Comparison of ENCODE assay signal across 39 cellular contexts in genomic region chrX:46250151-46250550, GRCh38.
"Had no signal": no experiment of that assay in that cellular context is flagged by ENCODE, and none has a peak within 500 bp of the region (broad histone marks: within the 10 kb centered on the region; RNA-seq: fewer than 3 reads in every experiment).

No MANE protein-coding gene starts in this region.

- FAIRE-seq: bronchial epithelial cell had no signal

- ATAC-seq: activated naive CD4-positive, alpha-beta T cell treated with anti-CD3 and anti-CD28 coated beads, Interleukin-2, amount 50 U/mL, for 72 hours; activated naive CD8-positive, alpha-beta T cell treated with anti-CD3 and anti-CD28 coated beads, Interleukin-2, amount 50 U/mL, for 24 hours; activated T-cell treated with anti-CD3 and anti-CD28 coated beads, Interleukin-2, amount 50 U/mL, for 4 hours; activated T-cell treated with anti-CD3 and anti-CD28 coated beads, Interleukin-2, amount 50 U/mL, for 72 hours; activated T-helper 17 cell treated with anti-CD3 and anti-CD28 coated beads, Interleukin-2, amount 50 U/mL, for 72 hours; body of pancreas had no signal

- H3K9me3 Mint-ChIP-seq: activated naive CD4-positive, alpha-beta T cell treated with anti-CD3 and anti-CD28 coated beads for 36 hours; activated naive CD4-positive, alpha-beta T cell treated with anti-CD3 and anti-CD28 coated beads, Interleukin-2, amount 10 ng/mL, durations not matched to agents 7 days and 5 days; activated naive CD4-positive, alpha-beta T cell treated with anti-CD3 and anti-CD28 coated beads, Interleukin-2, amount 50 U/mL, for 24 hours; activated naive CD8-positive, alpha-beta T cell treated with anti-CD3 and anti-CD28 coated beads for 36 hours; activated T-cell treated with anti-CD3 and anti-CD28 coated beads, Interleukin-2, amount 50 U/mL, for 24 hours; activated T-cell treated with anti-CD3 and anti-CD28 coated beads, Interleukin-2, amount 50 U/mL, for 4 hours; activated T-cell treated with anti-CD3 and anti-CD28 coated beads, Interleukin-2, amount 50 U/mL, for 72 hours; activated T-helper 1 cell treated with anti-CD3 and anti-CD28 coated beads, Interleukin-12 subunit alpha, Interleukin-12 subunit beta, Interleukin-2, Interleukin-4 antibody, amounts not matched to agents 30 ng/mL and 10 ng/mL and 1 ng/mL, durations not matched to agents 14 hours and 24 hours and 36 hours; activated T-helper 17 cell treated with anti-CD3 and anti-CD28 coated beads, Interleukin-2, amount 50 U/mL, for 72 hours; activated T-helper 2 cell treated with anti-CD3 and anti-CD28 coated beads, Interferon-gamma antibody, Interleukin-2, Interleukin-4, amounts not matched to agents 10 μg/mL and 5 μg/mL and 100 μg/mL, durations not matched to agents 14 hours and 24 hours and 36 hours; central memory CD8-positive, alpha-beta T cell had no signal

- H3K36me3 Mint-ChIP-seq: activated naive CD4-positive, alpha-beta T cell treated with anti-CD3 and anti-CD28 coated beads, Interleukin-2, amount 10 ng/mL, durations not matched to agents 7 days and 5 days; activated naive CD4-positive, alpha-beta T cell treated with anti-CD3 and anti-CD28 coated beads, Interleukin-2, amount 50 U/mL, for 24 hours; activated naive CD4-positive, alpha-beta T cell treated with anti-CD3 and anti-CD28 coated beads, Interleukin-2, amount 50 U/mL, for 72 hours; activated naive CD8-positive, alpha-beta T cell; activated naive CD8-positive, alpha-beta T cell treated with anti-CD3 and anti-CD28 coated beads for 36 hours; activated naive CD8-positive, alpha-beta T cell treated with anti-CD3 and anti-CD28 coated beads, Interleukin-2, amount 10 ng/mL, durations not matched to agents 7 days and 5 days; brain had no signal

- H3K4me1 ChIP-seq: adrenal gland, ascending aorta, body of pancreas, breast epithelium had no signal

- H3K36me3 ChIP-seq: adrenal gland, ascending aorta, brain microvascular endothelial cell, breast epithelium, cardiac muscle cell had no signal

- H3K4me1 Mint-ChIP-seq: activated naive CD4-positive, alpha-beta T cell treated with anti-CD3 and anti-CD28 coated beads, Interleukin-2, amount 10 ng/mL, durations not matched to agents 7 days and 5 days; activated naive CD4-positive, alpha-beta T cell treated with anti-CD3 and anti-CD28 coated beads, Interleukin-2, amount 50 U/mL, for 24 hours; activated naive CD8-positive, alpha-beta T cell treated with anti-CD3 and anti-CD28 coated beads for 36 hours; activated naive CD8-positive, alpha-beta T cell treated with anti-CD3 and anti-CD28 coated beads, Interleukin-2, amount 10 ng/mL, durations not matched to agents 7 days and 5 days; activated T-helper 17 cell treated with anti-CD3 and anti-CD28 coated beads, Interleukin-2, amount 50 U/mL, for 72 hours; brain; central memory CD8-positive, alpha-beta T cell had no signal

- H3K4me3 ChIP-seq: adrenal gland, ascending aorta, body of pancreas, breast epithelium, cardiac muscle cell had no signal

- H3K27me3 Mint-ChIP-seq: activated naive CD4-positive, alpha-beta T cell treated with anti-CD3 and anti-CD28 coated beads, Interleukin-2, amount 10 ng/mL, durations not matched to agents 7 days and 5 days; activated naive CD4-positive, alpha-beta T cell treated with anti-CD3 and anti-CD28 coated beads, Interleukin-2, amount 50 U/mL, for 24 hours; activated naive CD8-positive, alpha-beta T cell; activated naive CD8-positive, alpha-beta T cell treated with anti-CD3 and anti-CD28 coated beads for 36 hours; activated naive CD8-positive, alpha-beta T cell treated with anti-CD3 and anti-CD28 coated beads, Interleukin-2, amount 10 ng/mL, durations not matched to agents 7 days and 5 days; activated naive CD8-positive, alpha-beta T cell treated with anti-CD3 and anti-CD28 coated beads, Interleukin-2, amount 50 U/mL, for 24 hours; activated T-helper 17 cell treated with anti-CD3 and anti-CD28 coated beads, Interleukin-2, amount 50 U/mL, for 72 hours; brain; central memory CD8-positive, alpha-beta T cell had no signal

- DNase-seq: activated effector memory CD4-positive, alpha-beta T cell treated with anti-CD3 and anti-CD28 coated beads, Interleukin-2, amount 50 U/mL, for 16 hours; activated effector memory CD4-positive, alpha-beta T cell treated with Interleukin-2 at 50 U/mL for 16 hours; activated gamma-delta T cell; activated gamma-delta T cell treated with Interleukin-2 at 50 U/mL for 16 hours; activated naive CD4-positive, alpha-beta T cell; activated naive CD4-positive, alpha-beta T cell treated with anti-CD3 and anti-CD28 coated beads for 36 hours; activated naive CD4-positive, alpha-beta T cell treated with anti-CD3 and anti-CD28 coated beads, Interleukin-2, amount 10 ng/mL, durations not matched to agents 7 days and 5 days; activated naive CD4-positive, alpha-beta T cell treated with anti-CD3 and anti-CD28 coated beads, Interleukin-2, amount 50 U/mL, for 16 hours; activated naive CD4-positive, alpha-beta T cell treated with Interleukin-2 at 50 U/mL for 16 hours; activated naive CD8-positive, alpha-beta T cell treated with anti-CD3 and anti-CD28 coated beads for 36 hours; activated naive CD8-positive, alpha-beta T cell treated with anti-CD3 and anti-CD28 coated beads, Interleukin-2, amount 10 ng/mL, durations not matched to agents 7 days and 5 days; activated naive CD8-positive, alpha-beta T cell treated with anti-CD3 and anti-CD28 coated beads, Interleukin-2, amount 50 U/mL, for 24 hours; activated T-cell treated with anti-CD3 and anti-CD28 coated beads for 4 hours; activated T-cell treated with anti-CD3 and anti-CD28 coated beads, Interleukin-2, amount 50 U/mL, for 1 hour; activated T-cell treated with anti-CD3 and anti-CD28 coated beads, Interleukin-2, amount 50 U/mL, for 24 hours; activated T-cell treated with anti-CD3 and anti-CD28 coated beads, Interleukin-2, amount 50 U/mL, for 4 hours; activated T-cell treated with anti-CD3 and anti-CD28 coated beads, Interleukin-2, amount 50 U/mL, for 48 hours; activated T-cell treated with anti-CD3 and anti-CD28 coated beads, Interleukin-2, amount 50 U/mL, for 72 hours; adrenal gland; amniotic stem cell; amygdala; anterior cingulate cortex; aorta; body of pancreas; brain microvascular endothelial cell; central memory CD4-positive, alpha-beta T cell; cerebellar nuclear complex had no signal

- H3K9me3 ChIP-seq: adrenal gland, ascending aorta, body of pancreas, breast epithelium had no signal

- H3K27ac ChIP-seq: adrenal gland, ascending aorta, body of pancreas, brain microvascular endothelial cell, breast epithelium, cardiac muscle cell had no signal

- H3K27ac Mint-ChIP-seq: activated naive CD4-positive, alpha-beta T cell treated with anti-CD3 and anti-CD28 coated beads for 36 hours; activated naive CD4-positive, alpha-beta T cell treated with anti-CD3 and anti-CD28 coated beads, Interleukin-2, amount 10 ng/mL, durations not matched to agents 7 days and 5 days; activated naive CD4-positive, alpha-beta T cell treated with anti-CD3 and anti-CD28 coated beads, Interleukin-2, amount 50 U/mL, for 24 hours; activated naive CD4-positive, alpha-beta T cell treated with anti-CD3 and anti-CD28 coated beads, Interleukin-2, amount 50 U/mL, for 72 hours; activated naive CD8-positive, alpha-beta T cell; activated naive CD8-positive, alpha-beta T cell treated with anti-CD3 and anti-CD28 coated beads for 36 hours; activated naive CD8-positive, alpha-beta T cell treated with anti-CD3 and anti-CD28 coated beads, Interleukin-2, amount 10 ng/mL, durations not matched to agents 7 days and 5 days; activated naive CD8-positive, alpha-beta T cell treated with anti-CD3 and anti-CD28 coated beads, Interleukin-2, amount 50 U/mL, for 24 hours; activated T-cell treated with anti-CD3 and anti-CD28 coated beads, Interleukin-2, amount 50 U/mL, for 24 hours; activated T-helper 1 cell treated with anti-CD3 and anti-CD28 coated beads, Interleukin-12 subunit alpha, Interleukin-12 subunit beta, Interleukin-2, Interleukin-4 antibody, amounts not matched to agents 30 ng/mL and 10 ng/mL and 1 ng/mL, durations not matched to agents 14 hours and 24 hours and 36 hours; activated T-helper 17 cell treated with anti-CD3 and anti-CD28 coated beads, Interleukin-2, amount 50 U/mL, for 72 hours; activated T-helper 2 cell treated with anti-CD3 and anti-CD28 coated beads, Interferon-gamma antibody, Interleukin-2, Interleukin-4, amounts not matched to agents 10 μg/mL and 5 μg/mL and 100 μg/mL, durations not matched to agents 14 hours and 24 hours and 36 hours; brain had no signal

- H3K27me3 ChIP-seq: ascending aorta, body of pancreas, brain microvascular endothelial cell, cardiac muscle cell had no signal

- H3K4me3 Mint-ChIP-seq: activated naive CD4-positive, alpha-beta T cell treated with anti-CD3 and anti-CD28 coated beads for 36 hours; activated naive CD4-positive, alpha-beta T cell treated with anti-CD3 and anti-CD28 coated beads, Interleukin-2, amount 10 ng/mL, durations not matched to agents 7 days and 5 days; activated naive CD4-positive, alpha-beta T cell treated with anti-CD3 and anti-CD28 coated beads, Interleukin-2, amount 50 U/mL, for 24 hours; activated naive CD8-positive, alpha-beta T cell; activated naive CD8-positive, alpha-beta T cell treated with anti-CD3 and anti-CD28 coated beads for 36 hours; activated naive CD8-positive, alpha-beta T cell treated with anti-CD3 and anti-CD28 coated beads, Interleukin-2, amount 10 ng/mL, durations not matched to agents 7 days and 5 days; activated naive CD8-positive, alpha-beta T cell treated with anti-CD3 and anti-CD28 coated beads, Interleukin-2, amount 50 U/mL, for 24 hours; activated T-cell treated with anti-CD3 and anti-CD28 coated beads, Interleukin-2, amount 50 U/mL, for 24 hours; activated T-cell treated with anti-CD3 and anti-CD28 coated beads, Interleukin-2, amount 50 U/mL, for 4 hours; activated T-cell treated with anti-CD3 and anti-CD28 coated beads, Interleukin-2, amount 50 U/mL, for 72 hours; activated T-helper 1 cell treated with anti-CD3 and anti-CD28 coated beads, Interleukin-12 subunit alpha, Interleukin-12 subunit beta, Interleukin-2, Interleukin-4 antibody, amounts not matched to agents 30 ng/mL and 10 ng/mL and 1 ng/mL, durations not matched to agents 14 hours and 24 hours and 36 hours; activated T-helper 17 cell treated with anti-CD3 and anti-CD28 coated beads, Interleukin-2, amount 50 U/mL, for 72 hours; brain; central memory CD8-positive, alpha-beta T cell had no signal
